In genomic region chr9:24614070-24614469, GRCh38 we compare ENCODE assay signal across 14 cellular contexts.
A peak's percentile ranks its signal among the peaks of the same experiment; 100 is the strongest.
DNase-seq lines count a peak whose midpoint lies in the region; ATAC-seq and TF ChIP-seq lines count a peak whose summit lies in the region.
"Had no signal": no experiment of that assay in that cellular context is flagged by ENCODE, and none has a peak within 500 bp of the region (broad histone marks: within the 10 kb centered on the region; RNA-seq: fewer than 3 reads in every experiment).

No MANE protein-coding gene starts in this region.

- H3K14ac ChIP-seq in H9 (ENCODE audit: insufficient read depth, low read length), result no peak overlapping the region

- DNase-seq in H9 (no peak), NCI-H69 (lab: John Stamatoyannopoulos, UW) (peak; percentile 68), chondrocyte (ENCODE audit: low spot score) (no peak), neural crest cell (ENCODE audit: low read depth, low spot score) (no peak), UCSD-AML1 (lab: John Stamatoyannopoulos, UW; ENCODE audit: unreplicated experiment) (no peak), NCI-H2196 (lab: John Stamatoyannopoulos, UW; ENCODE audit: unreplicated experiment) (no peak)
- DNase-seq: activated CD4-positive, alpha-beta T cell treated with anti-CD3 and anti-CD28 coated beads, Interleukin-2, amount 10 ng/mL, durations not matched to agents 7 days and 5 days; CD8-positive, alpha-beta memory T cell; HCEC 1CT; NCI-H1930; Peyer's patch; stimulated activated naive CD8-positive, alpha-beta T cell treated with anti-CD3 and anti-CD28 coated beads, Interleukin-15, Interleukin-2, amounts not matched to agents 100 U/mL and 50 U/mL, for 24 hours had no signal

- no peak overlapping the region for H3K4me3 Mint-ChIP-seq in H9
- H3K4me3 Mint-ChIP-seq in chondrocyte (ENCODE audit: unreplicated experiment), result no peak overlapping the region
- no peak overlapping the region for H3K4me3 Mint-ChIP-seq in neural crest cell
- H3K4me3 Mint-ChIP-seq: activated CD4-positive, alpha-beta T cell treated with anti-CD3 and anti-CD28 coated beads, Interleukin-2, amount 10 ng/mL, durations not matched to agents 7 days and 5 days; CD8-positive, alpha-beta memory T cell had no signal

- TF ChIP-seq CTCF in H9 (conservative IDR thresholded peaks at IDR 0.05) (peak; percentile 68), chondrocyte (IDR thresholded peaks at IDR 0.05) (peak; percentile 13), neural crest cell (conservative IDR thresholded peaks at IDR 0.05) (peak; percentile 57)

- no peaks in the 10 kb centered on the region for H3K27me3 ChIP-seq in H9 (ENCODE audit: insufficient read depth, low read length)
- H3K27me3 ChIP-seq: Peyer's patch had no signal

- H3K27ac ChIP-seq in H9 (ENCODE audit: insufficient read length, low read depth, low read length), result no peak overlapping the region
- H3K27ac ChIP-seq: coronary artery, Peyer's patch had no signal

- H4K91ac ChIP-seq in H9 (ENCODE audit: insufficient read length, low read depth, low read length), result no peak overlapping the region

- H3K4me2 ChIP-seq in H9 (ENCODE audit: insufficient read depth, insufficient read length, low read length), result no peak overlapping the region

- no peaks in the 10 kb centered on the region; the same call in 1 of the 2 replicates for H3K4me1 ChIP-seq in H9 (ENCODE audit: insufficient read depth, low read length)
- H3K4me1 ChIP-seq: Peyer's patch had no signal

- H2AFZ ChIP-seq in H9 (ENCODE audit: low read length), result peak overlapping the region; percentile 85

- H2AK5ac ChIP-seq in H9 (ENCODE audit: insufficient read length, low read length), result no peak overlapping the region

- H3K23ac ChIP-seq in H9 (ENCODE audit: insufficient read length, low read depth, low read length), result no peak overlapping the region

- H3K36me3 Mint-ChIP-seq in H9 (ENCODE audit: insufficient read depth in 1 of 3, low read depth in 3 of 3) (no peaks in the 10 kb centered on the region), chondrocyte (ENCODE audit: low read depth) (no peaks in the 10 kb centered on the region), neural crest cell (ENCODE audit: low read depth) (no peaks in the 10 kb centered on the region)
- H3K36me3 Mint-ChIP-seq: CD8-positive, alpha-beta memory T cell had no signal

- H3K79me2 ChIP-seq in H9 (ENCODE audit: insufficient read depth, low read length), result no peaks in the 10 kb centered on the region

- no peak overlapping the region for H3K56ac ChIP-seq in H9 (ENCODE audit: insufficient read length, low read depth, low read length)

- H3K27me3 Mint-ChIP-seq in H9 (ENCODE audit: low read depth) (no peaks in the 10 kb centered on the region), chondrocyte (ENCODE audit: low read depth) (no peaks in the 10 kb centered on the region), neural crest cell (ENCODE audit: low read depth) (no peaks in the 10 kb centered on the region)
- H3K27me3 Mint-ChIP-seq: activated CD4-positive, alpha-beta T cell treated with anti-CD3 and anti-CD28 coated beads, Interleukin-2, amount 10 ng/mL, durations not matched to agents 7 days and 5 days; CD8-positive, alpha-beta memory T cell had no signal

- no peaks in the 10 kb centered on the region for H3K9me3 ChIP-seq in H9 (ENCODE audit: control insufficient read depth, low read depth, low read length)
- H3K9me3 ChIP-seq: Peyer's patch had no signal

- no peak overlapping the region for H2BK120ac ChIP-seq in H9 (ENCODE audit: low read depth, low read length, poor library complexity, severe bottlenecking)

- H2BK12ac ChIP-seq in H9 (ENCODE audit: insufficient read length, low read depth, low read length), result no peak overlapping the region

- no peak overlapping the region for H2BK5ac ChIP-seq in H9 (ENCODE audit: insufficient read length, low read length)

- no peaks in the 10 kb centered on the region for H4K20me1 ChIP-seq in H9 (ENCODE audit: control insufficient read depth, insufficient read depth, insufficient read length)

- H3K9me3 Mint-ChIP-seq in H9 (no peaks in the 10 kb centered on the region), chondrocyte (ENCODE audit: low read depth) (no peaks in the 10 kb centered on the region), neural crest cell (no peaks in the 10 kb centered on the region)

- ATAC-seq in GM18517 (IDR thresholded peaks at IDR 0.05; ENCODE audit: unreplicated experiment), result no peak
- ATAC-seq: stimulated activated naive CD8-positive, alpha-beta T cell treated with anti-CD3 and anti-CD28 coated beads, Interleukin-15, Interleukin-2, amounts not matched to agents 100 U/mL and 50 U/mL, for 24 hours had no signal

- H3K79me1 ChIP-seq in H9 (ENCODE audit: insufficient read depth, low read depth, low read length, poor library complexity, severe bottlenecking), result no peaks in the 10 kb centered on the region

- H4K8ac ChIP-seq in H9 (replicated peaks; ENCODE audit: insufficient read length, low read depth, low read length), result no peak overlapping the region

- no peak overlapping the region for H4K5ac ChIP-seq in H9 (ENCODE audit: insufficient read length, low read depth, low read length)

- no peak overlapping the region for H3T11ph ChIP-seq in H9 (ENCODE audit: low read length)

- no peaks in the 10 kb centered on the region for H3K23me2 ChIP-seq in H9 (ENCODE audit: insufficient read length, low read depth, low read length, poor library complexity, severe bottlenecking)

- WGBS in H9 (ENCODE audit: extremely low coverage, insufficient read length, low lambda C conversion rate), result no CpG with 5 or more reads among the region's 2 CpGs

- no peak overlapping the region for H3K18ac ChIP-seq in H9 (ENCODE audit: insufficient read length, low read depth, low read length)

- no peak overlapping the region for H2BK20ac ChIP-seq in H9 (ENCODE audit: low read depth, low read length, poor library complexity, severe bottlenecking)

- H3K9ac ChIP-seq in H9 (ENCODE audit: extremely low read depth, insufficient read length, low read length), result no peak overlapping the region

- 0 out of 7 replicates have a peak overlapping the region, but pooled peaks of 2 of the 3 experiments have one; percentile 3 to 9 for H3K27ac Mint-ChIP-seq in H9
- H3K27ac Mint-ChIP-seq in chondrocyte (ENCODE audit: unreplicated experiment), result no peak overlapping the region
- no peak overlapping the region for H3K27ac Mint-ChIP-seq in neural crest cell (ENCODE audit: unreplicated experiment)
- H3K27ac Mint-ChIP-seq: activated CD4-positive, alpha-beta T cell treated with anti-CD3 and anti-CD28 coated beads, Interleukin-2, amount 10 ng/mL, durations not matched to agents 7 days and 5 days; CD8-positive, alpha-beta memory T cell had no signal

- peaks cover 4 to 17% of the 10 kb centered on the region in 2 experiments for H3K4me1 Mint-ChIP-seq in H9
- H3K4me1 Mint-ChIP-seq in chondrocyte (ENCODE audit: low read depth), result no peaks in the 10 kb centered on the region
- no peaks in the 10 kb centered on the region for H3K4me1 Mint-ChIP-seq in neural crest cell
- H3K4me1 Mint-ChIP-seq: activated CD4-positive, alpha-beta T cell treated with anti-CD3 and anti-CD28 coated beads, Interleukin-2, amount 10 ng/mL, durations not matched to agents 7 days and 5 days; CD8-positive, alpha-beta memory T cell had no signal

- no peak overlapping the region for H3K4ac ChIP-seq in H9 (ENCODE audit: low read depth, low read length)

- H2BK15ac ChIP-seq in H9 (ENCODE audit: low read depth, low read length), result no peak overlapping the region

Comparison
In these comparisons a context has a peak if more than half of its experiments do, and no peak if none do; other contexts are left out.
1. H3K27ac Mint-ChIP-seq: peak in H9 (2 of 3); none in chondrocyte (single experiment) and neural crest cell (single experiment).
2. CTCF ChIP-seq: peak in every context shown above with its lines; median percentile 68 in H9; 57 in neural crest cell; 13 in chondrocyte.